Comparison of ENCODE assay signal across 9 cellular contexts in the genomic region with DNA sequence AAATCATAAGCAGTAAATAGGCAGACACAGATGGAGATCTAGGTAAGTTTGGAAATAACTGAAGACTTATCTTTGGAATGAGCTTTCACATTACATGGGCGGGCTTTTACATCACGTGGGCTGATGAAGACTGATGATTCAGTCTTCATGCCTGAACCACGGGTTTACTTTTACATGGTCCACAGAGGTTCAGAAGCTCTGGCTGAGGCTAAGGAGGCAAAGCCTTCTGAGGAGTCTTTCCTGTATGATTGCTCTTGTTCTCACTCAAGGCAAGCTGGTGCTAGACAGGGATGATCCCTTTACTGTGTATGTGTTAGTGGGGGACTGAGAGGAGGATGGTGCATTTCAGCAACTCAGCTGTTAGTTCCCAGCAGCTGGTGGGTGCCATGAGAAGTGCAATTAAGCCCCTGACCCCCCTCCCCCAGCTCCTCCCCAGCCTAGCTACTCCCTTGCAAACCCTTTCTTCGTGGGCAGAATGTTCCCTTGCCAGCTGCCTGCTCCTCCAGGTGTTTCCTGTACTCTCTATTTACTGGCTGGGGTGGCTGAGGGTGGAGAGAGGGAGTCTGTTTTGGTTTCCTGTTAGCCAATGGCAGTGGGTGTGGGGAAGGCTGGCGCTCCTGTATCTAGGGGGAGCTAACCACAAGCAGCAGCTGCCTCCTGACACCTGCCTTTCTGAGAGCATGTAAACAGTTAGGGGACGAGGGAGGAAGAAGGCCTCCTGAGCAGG. TPM values are rescaled to one million over a fixed set of nuclear protein-coding genes. Genes with fewer than 3 reads are reported as not detected.
DNase-seq lines count a peak whose midpoint lies in the region; ATAC-seq and TF ChIP-seq lines count a peak whose summit lies in the region.
"Had no signal": no experiment of that assay in that cellular context is flagged by ENCODE, and none has a peak within 500 bp of the region (broad histone marks: within the 10 kb centered on the region; RNA-seq: fewer than 3 reads in every experiment).

No MANE protein-coding gene starts in this region.

- POLR2A ChIA-PET in OCI-LY7 (lab: Charles Lee): interaction anchor here (0.6 to 12.9 kb wide), 11 partner anchors 8 to 444 kb away, joined by 3 to 458 read pairs (median 4); a partner anchor contains a TSS

- no peaks in the 10 kb centered on the region for H3K9me3 ChIP-seq in OCI-LY7 (ENCODE audit: low read length)
- no peaks in the 10 kb centered on the region for H3K9me3 ChIP-seq in body of pancreas

- CTCF ChIA-PET in OCI-LY7 (lab: Charles Lee; ENCODE audit: unreplicated experiment): interaction anchor here (0.6 to 2.7 kb wide), 13 partner anchors 10 to 184 kb away, joined by 3 to 23 read pairs (median 4); no protein-coding TSS in a partner anchor

- H3K4me3 ChIP-seq in OCI-LY7 (ENCODE audit: low read depth, low read length, poor library complexity, severe bottlenecking) (peak overlapping the region; percentile 54), body of pancreas (no peak overlapping the region)

- H2AFZ ChIP-seq in OCI-LY7 (ENCODE audit: low read length): no peak overlapping the region; the same call in 1 of the 2 replicates

- peaks cover 44% of the 10 kb centered on the region; the same call in 1 of the 2 replicates for H3K79me2 ChIP-seq in OCI-LY7 (ENCODE audit: insufficient read depth, low read depth, low read length)

- DNase-seq in GF-D8 (lab: John Stamatoyannopoulos, UW) (peak; percentile 98), KBM-7 (peak; percentile 98), OCI-LY7 (ENCODE audit: low spot score) (peak; percentile 99), body of pancreas (peak; percentile 77 to 90 (median 86)), lung microvascular endothelial cell (ENCODE audit: low read depth in 2 of 2) (peak; percentile 30 to 86), posterior cingulate gyrus (no peak), globus pallidus (ENCODE audit: low spot score) (no peak)

- H3K27me3 ChIP-seq in body of pancreas: no peaks in the 10 kb centered on the region

- intact Hi-C loops in OCI-LY7 (cut with micrococcal nuclease; ENCODE audit: unreplicated experiment) (loop anchor here (1.0 to 10.0 kb wide), 3 partner anchors 14 to 1994 kb away; no protein-coding TSS in a partner anchor), body of pancreas (cut with DNase I) (no loop called here), posterior cingulate gyrus (cut with DNase I) (no loop called here)

- in situ Hi-C loops in KBM-7 (cut with MboI; ENCODE audit: low pct_unique_long_range_greater_than_20kb, low sequenced_read_pairs): no loop called here

- H3K36me3 ChIP-seq in OCI-LY7 (ENCODE audit: insufficient read depth, low read length): 0 out of 2 replicates have a peak, but pooled peaks cover 4% of the 10 kb centered on the region
- H3K36me3 ChIP-seq in body of pancreas (replicated peaks in 1 of 2; ENCODE audit: insufficient read depth in 1 of 2, low read depth in 2 of 2): no peaks in the 10 kb centered on the region

- TF ChIP-seq CTCF in OCI-LY7 (conservative IDR thresholded peaks at IDR 0.05; ENCODE audit: low read length) (peak; percentile 41; the same call in 1 of the 2 replicates), body of pancreas (IDR thresholded peaks at IDR 0.05) (no peak)

- no peaks in the 10 kb centered on the region for H4K20me1 ChIP-seq in OCI-LY7 (ENCODE audit: insufficient read depth, low read length)

- peak overlapping the region; percentile 98 for H3K27ac ChIP-seq in OCI-LY7 (ENCODE audit: low read depth, low read length, poor library complexity, severe bottlenecking)
- peak overlapping the region; percentile 82 to 98 (median 96) for H3K27ac ChIP-seq in body of pancreas

- H3K4me1 ChIP-seq in OCI-LY7 (ENCODE audit: insufficient read depth, low read length, poor library complexity, severe bottlenecking) (peaks cover 95% of the 10 kb centered on the region), body of pancreas (peaks cover 95% of the 10 kb centered on the region)

- H3K9me2 ChIP-seq in OCI-LY7 (ENCODE audit: insufficient read depth, low read length): no peaks in the 10 kb centered on the region

- 42 to 62% methylated on average over 4 to 6 of the region's 6 CpGs for WGBS in body of pancreas, 2 donors

- TF ChIP-seq POLR2A in body of pancreas (IDR thresholded peaks at IDR 0.05): peak; percentile 32 to 41 (median 33)

- BruUV-seq in OCI-LY7 (replicated peaks; lab: Mats Ljungman, UMichigan): no TSS peak

- peak overlapping the region; percentile 99 for H3K4me2 ChIP-seq in OCI-LY7 (ENCODE audit: low read length)

- ATAC-seq in GM21529 (IDR thresholded peaks at IDR 0.05; ENCODE audit: unreplicated experiment): peak; percentile 78
- ATAC-seq in body of pancreas: peak; percentile 41

RNA-seq across cellular contexts. Expression of a gene that starts 15.4 kb away (rescaled TPM):
- total RNA-seq in OCI-LY7 (2014; rRNA removed; shearing (Covaris generic)): 146 and 156 TPM in 2 replicates
- total RNA-seq in OCI-LY7 (2022) (99.5 and 102 TPM in 2 replicates), body of pancreas (100 to 1,000 TPM; 122 to 160 TPM), lung microvascular endothelial cell (22.4 TPM in 2 replicates)

RNA-seq across cellular contexts. Expression of a gene that starts 30.2 kb away (rescaled TPM):
- total RNA-seq in OCI-LY7 (2014; rRNA removed; shearing (Covaris generic)): 0.05 TPM in 1 of 2 replicates, not detected in the other
- total RNA-seq in OCI-LY7 (2022) (not detected in 2 replicates), body of pancreas (10 to 100 TPM; 14.2 to 18.7 TPM), lung microvascular endothelial cell (3.7 and 14.3 TPM in 2 replicates)
- total RNA-seq: T-helper 2 cell treated with Interferon-gamma antibody and Interleukin-4, amounts not matched to agents 100 ng/mL and 5 ng/mL, for 36 hours had no signal

Comparison
In these comparisons a context has a peak if more than half of its experiments do, and no peak if none do; other contexts are left out.
1. DNase-seq: peak in GF-D8 (single experiment), KBM-7 (single experiment), OCI-LY7 (single experiment), body of pancreas (4 of 4) and lung microvascular endothelial cell (2 of 2); none in posterior cingulate gyrus (0 of 10) and globus pallidus (single experiment).